16 cellular contexts compared by ENCODE assay signal in genomic region chr10:22613011-22613410, GRCh38.
DNase-seq lines count a peak whose midpoint lies in the region; ATAC-seq lines count a peak whose summit lies in the region.
"Had no signal": no experiment of that assay in that cellular context is flagged by ENCODE, and none has a peak within 500 bp of the region (broad histone marks: within the 10 kb centered on the region; RNA-seq: fewer than 3 reads in every experiment).

No MANE protein-coding gene starts in this region.

- CTCF ChIA-PET in CD8-positive, alpha-beta memory T cell (lab: Charles Lee), result interaction anchor here (1.2 to 4.2 kb wide), 10 partner anchors 10 to 177 kb away, joined by 3 to 20 read pairs (median 6); no protein-coding TSS in a partner anchor

- peak overlapping the region; percentile 86 to 100 (median 97) for H3K27ac Mint-ChIP-seq in CD8-positive, alpha-beta memory T cell
- peak overlapping the region; percentile 99 for H3K27ac Mint-ChIP-seq in central memory CD8-positive, alpha-beta T cell (ENCODE audit: low read depth)
- peak overlapping the region; percentile 87 to 96 for H3K27ac Mint-ChIP-seq in natural killer cell treated with Interleukin-12 subunit alpha and Interleukin-12 subunit beta and Interleukin-15 and Interleukin-18, amount 100 ng/mL, for 72 hours

- H3K4me1 Mint-ChIP-seq in CD8-positive, alpha-beta memory T cell, result peaks cover 99 to 100% (median 100%) of the 10 kb centered on the region in 3 donors
- H3K4me1 Mint-ChIP-seq in central memory CD8-positive, alpha-beta T cell, result peaks cover 92% of the 10 kb centered on the region
- peaks cover 77 to 87% of the 10 kb centered on the region in 2 donors for H3K4me1 Mint-ChIP-seq in natural killer cell treated with Interleukin-12 subunit alpha and Interleukin-12 subunit beta and Interleukin-15 and Interleukin-18, amount 100 ng/mL, for 72 hours (ENCODE audit: low read depth in 2 of 2)

- H3K9me3 ChIP-seq in CD8-positive, alpha-beta memory T cell (ENCODE audit: low read length), result no peaks in the 10 kb centered on the region
- H3K9me3 ChIP-seq in KOPT-K1 (ENCODE audit: insufficient read depth, low read length, poor library complexity, severe bottlenecking), result no peaks in the 10 kb centered on the region
- H3K9me3 ChIP-seq: BLaER1, right lobe of liver, thoracic aorta had no signal

- POLR2A ChIA-PET in CD8-positive, alpha-beta memory T cell (lab: Charles Lee), result interaction anchor here (1.1 to 2.0 kb wide), 5 partner anchors 11 to 98 kb away, joined by 3 to 7 read pairs (median 4); no protein-coding TSS in a partner anchor

- no peak for ATAC-seq in central memory CD8-positive, alpha-beta T cell (replicated peaks; ENCODE audit: extremely low read depth, poor library complexity, severe bottlenecking)
- ATAC-seq in natural killer cell treated with Interleukin-12 subunit alpha and Interleukin-12 subunit beta and Interleukin-15 and Interleukin-18, amount 100 ng/mL, for 72 hours, result no peak
- ATAC-seq in GM21825 (IDR thresholded peaks at IDR 0.05; ENCODE audit: unreplicated experiment), result no peak
- ATAC-seq: right lobe of liver had no signal

- H3K9me3 Mint-ChIP-seq in CD8-positive, alpha-beta memory T cell, result no peaks in the 10 kb centered on the region
- H3K9me3 Mint-ChIP-seq in central memory CD8-positive, alpha-beta T cell, result no peaks in the 10 kb centered on the region
- H3K9me3 Mint-ChIP-seq in natural killer cell treated with Interleukin-12 subunit alpha and Interleukin-12 subunit beta and Interleukin-15 and Interleukin-18, amount 100 ng/mL, for 72 hours, result no peaks in the 10 kb centered on the region

- H3K4me1 ChIP-seq in CD8-positive, alpha-beta memory T cell (ENCODE audit: insufficient read depth, low read length), result peaks cover 97% of the 10 kb centered on the region

- no peak overlapping the region for H3K27ac ChIP-seq in CD8-positive, alpha-beta memory T cell (ENCODE audit: low read depth, low read length)
- H3K27ac ChIP-seq in KOPT-K1 (ENCODE audit: low read depth, low read length, poor library complexity, severe bottlenecking), result peak overlapping the region; percentile 73
- H3K27ac ChIP-seq: BLaER1, right lobe of liver, thoracic aorta had no signal

- peaks cover 0 to 2% of the 10 kb centered on the region in 2 donors for H3K27me3 Mint-ChIP-seq in CD8-positive, alpha-beta memory T cell
- no peaks in the 10 kb centered on the region for H3K27me3 Mint-ChIP-seq in central memory CD8-positive, alpha-beta T cell
- no peaks in the 10 kb centered on the region for H3K27me3 Mint-ChIP-seq in natural killer cell treated with Interleukin-12 subunit alpha and Interleukin-12 subunit beta and Interleukin-15 and Interleukin-18, amount 100 ng/mL, for 72 hours

- no peaks in the 10 kb centered on the region for H3K27me3 ChIP-seq in CD8-positive, alpha-beta memory T cell (ENCODE audit: insufficient read depth, low read length, poor library complexity, severe bottlenecking)
- H3K27me3 ChIP-seq: BLaER1, right lobe of liver had no signal

- DNase-seq in CD8-positive, alpha-beta memory T cell, result no peak
- DNase-seq in central memory CD8-positive, alpha-beta T cell (ENCODE audit: low spot score in 2 of 2), result no peak
- no peak for DNase-seq in natural killer cell treated with Interleukin-12 subunit alpha and Interleukin-12 subunit beta and Interleukin-15 and Interleukin-18, amount 100 ng/mL, for 72 hours (ENCODE audit: low spot score)
- DNase-seq in cerebellar nuclear complex (lab: John Stamatoyannopoulos, UW) (no peak), middle frontal gyrus (ENCODE audit: extremely low spot score, low spot score) (no peak)
- DNase-seq: DMS53; HCEC 1CT; NCI-H1694 treated with DMSO at 0.1 percent for 48 hours; occipital lobe; right lobe of liver; SHP77; stimulated activated CD4-positive, alpha-beta T cell treated with anti-CD3 and anti-CD28 coated beads, Interleukin-2, amount 100 ng/mL, for 24 hours had no signal

- peaks cover 12% of the 10 kb centered on the region for H3K36me3 ChIP-seq in CD8-positive, alpha-beta memory T cell (ENCODE audit: insufficient read depth, low read length)
- peaks cover 19% of the 10 kb centered on the region for H3K36me3 ChIP-seq in KOPT-K1 (ENCODE audit: insufficient read depth, low read length)
- H3K36me3 ChIP-seq: right lobe of liver had no signal

- H3K36me3 Mint-ChIP-seq in CD8-positive, alpha-beta memory T cell, result peaks cover 23 to 46% (median 24%) of the 10 kb centered on the region in 3 donors
- H3K36me3 Mint-ChIP-seq in central memory CD8-positive, alpha-beta T cell (ENCODE audit: insufficient read depth), result peaks cover 39% of the 10 kb centered on the region
- peaks cover 12% of the 10 kb centered on the region for H3K36me3 Mint-ChIP-seq in natural killer cell treated with Interleukin-12 subunit alpha and Interleukin-12 subunit beta and Interleukin-15 and Interleukin-18, amount 100 ng/mL, for 72 hours

- H3K4me3 Mint-ChIP-seq in CD8-positive, alpha-beta memory T cell, result peak overlapping the region; percentile 72 to 90 (median 82)
- H3K4me3 Mint-ChIP-seq in central memory CD8-positive, alpha-beta T cell, result peak overlapping the region; percentile 73
- H3K4me3 Mint-ChIP-seq in natural killer cell treated with Interleukin-12 subunit alpha and Interleukin-12 subunit beta and Interleukin-15 and Interleukin-18, amount 100 ng/mL, for 72 hours, result peak overlapping the region; percentile 83

- peak overlapping the region; percentile 53 for H3K4me3 ChIP-seq in CD8-positive, alpha-beta memory T cell (ENCODE audit: low read length)
- H3K4me3 ChIP-seq: BLaER1, right lobe of liver, thoracic aorta had no signal
